ENCODE assay signal across 1 cellular context in the genomic region with DNA sequence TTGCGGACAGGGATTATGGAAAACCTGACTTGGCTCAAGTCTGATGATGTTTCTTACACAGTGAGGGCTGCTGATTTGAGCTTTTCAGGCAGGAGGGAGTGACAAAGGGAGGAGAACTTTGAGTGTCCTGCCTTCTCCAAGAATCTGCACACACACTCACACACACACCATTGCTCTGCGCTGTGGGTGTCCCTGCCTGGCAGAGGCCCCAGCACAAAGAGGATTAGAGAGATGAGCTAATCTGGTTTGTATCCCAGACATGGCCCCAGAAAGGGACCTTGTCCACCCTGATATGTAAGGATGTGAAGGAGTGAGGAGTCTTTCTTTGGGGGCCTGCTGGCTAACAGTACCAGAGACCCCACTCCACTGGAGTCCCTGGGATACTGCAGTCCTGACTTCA.
TF ChIP-seq lines count a peak whose summit lies in the region.

No MANE protein-coding gene starts in this region.

TF ChIP-seq in WTC11, 78 proteins besides CTCF, POLR2A, EP300 and RAD21 (continued from another document):
- TF ChIP-seq, protein P1, sequence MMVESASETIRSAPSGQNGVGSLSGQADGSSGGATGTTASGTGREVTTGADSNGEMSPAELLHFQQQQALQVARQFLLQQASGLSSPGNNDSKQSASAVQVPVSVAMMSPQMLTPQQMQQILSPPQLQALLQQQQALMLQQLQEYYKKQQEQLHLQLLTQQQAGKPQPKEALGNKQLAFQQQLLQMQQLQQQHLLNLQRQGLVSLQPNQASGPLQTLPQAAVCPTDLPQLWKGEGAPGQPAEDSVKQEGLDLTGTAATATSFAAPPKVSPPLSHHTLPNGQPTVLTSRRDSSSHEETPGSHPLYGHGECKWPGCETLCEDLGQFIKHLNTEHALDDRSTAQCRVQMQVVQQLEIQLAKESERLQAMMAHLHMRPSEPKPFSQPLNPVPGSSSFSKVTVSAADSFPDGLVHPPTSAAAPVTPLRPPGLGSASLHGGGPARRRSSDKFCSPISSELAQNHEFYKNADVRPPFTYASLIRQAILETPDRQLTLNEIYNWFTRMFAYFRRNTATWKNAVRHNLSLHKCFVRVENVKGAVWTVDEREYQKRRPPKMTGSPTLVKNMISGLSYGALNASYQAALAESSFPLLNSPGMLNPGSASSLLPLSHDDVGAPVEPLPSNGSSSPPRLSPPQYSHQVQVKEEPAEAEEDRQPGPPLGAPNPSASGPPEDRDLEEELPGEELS (CRISPR knock-in tag; IDR thresholded peaks at IDR 0.05): no peak
- TF ChIP-seq GTF2I (CRISPR knock-in tag; conservative IDR thresholded peaks at IDR 0.05): no peak
- TF ChIP-seq MYBL2 (CRISPR knock-in tag; IDR thresholded peaks at IDR 0.05): no peak
- TF ChIP-seq, protein P2, sequence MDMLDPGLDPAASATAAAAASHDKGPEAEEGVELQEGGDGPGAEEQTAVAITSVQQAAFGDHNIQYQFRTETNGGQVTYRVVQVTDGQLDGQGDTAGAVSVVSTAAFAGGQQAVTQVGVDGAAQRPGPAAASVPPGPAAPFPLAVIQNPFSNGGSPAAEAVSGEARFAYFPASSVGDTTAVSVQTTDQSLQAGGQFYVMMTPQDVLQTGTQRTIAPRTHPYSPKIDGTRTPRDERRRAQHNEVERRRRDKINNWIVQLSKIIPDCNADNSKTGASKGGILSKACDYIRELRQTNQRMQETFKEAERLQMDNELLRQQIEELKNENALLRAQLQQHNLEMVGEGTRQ (CRISPR knock-in tag; IDR thresholded peaks at IDR 0.05): no peak
- TF ChIP-seq, protein P3, sequence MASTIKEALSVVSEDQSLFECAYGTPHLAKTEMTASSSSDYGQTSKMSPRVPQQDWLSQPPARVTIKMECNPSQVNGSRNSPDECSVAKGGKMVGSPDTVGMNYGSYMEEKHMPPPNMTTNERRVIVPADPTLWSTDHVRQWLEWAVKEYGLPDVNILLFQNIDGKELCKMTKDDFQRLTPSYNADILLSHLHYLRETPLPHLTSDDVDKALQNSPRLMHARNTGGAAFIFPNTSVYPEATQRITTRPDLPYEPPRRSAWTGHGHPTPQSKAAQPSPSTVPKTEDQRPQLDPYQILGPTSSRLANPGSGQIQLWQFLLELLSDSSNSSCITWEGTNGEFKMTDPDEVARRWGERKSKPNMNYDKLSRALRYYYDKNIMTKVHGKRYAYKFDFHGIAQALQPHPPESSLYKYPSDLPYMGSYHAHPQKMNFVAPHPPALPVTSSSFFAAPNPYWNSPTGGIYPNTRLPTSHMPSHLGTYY (CRISPR knock-in tag; IDR thresholded peaks at IDR 0.05): no peak
- no peak for TF ChIP-seq SP1 (CRISPR knock-in tag; conservative IDR thresholded peaks at IDR 0.05)
- no peak for TF ChIP-seq ZNF138 (CRISPR knock-in tag; conservative IDR thresholded peaks at IDR 0.05)
- TF ChIP-seq CREB1 (CRISPR knock-in tag; IDR thresholded peaks at IDR 0.05): no peak
- no peak for TF ChIP-seq MXD4 (CRISPR knock-in tag; IDR thresholded peaks at IDR 0.05; ENCODE audit: borderline replicate concordance)
- TF ChIP-seq, protein P4, sequence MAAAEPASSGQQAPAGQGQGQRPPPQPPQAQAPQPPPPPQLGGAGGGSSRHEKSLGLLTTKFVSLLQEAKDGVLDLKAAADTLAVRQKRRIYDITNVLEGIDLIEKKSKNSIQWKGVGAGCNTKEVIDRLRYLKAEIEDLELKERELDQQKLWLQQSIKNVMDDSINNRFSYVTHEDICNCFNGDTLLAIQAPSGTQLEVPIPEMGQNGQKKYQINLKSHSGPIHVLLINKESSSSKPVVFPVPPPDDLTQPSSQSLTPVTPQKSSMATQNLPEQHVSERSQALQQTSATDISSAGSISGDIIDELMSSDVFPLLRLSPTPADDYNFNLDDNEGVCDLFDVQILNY (CRISPR knock-in tag; IDR thresholded peaks at IDR 0.05): no peak
- TF ChIP-seq, protein P5, sequence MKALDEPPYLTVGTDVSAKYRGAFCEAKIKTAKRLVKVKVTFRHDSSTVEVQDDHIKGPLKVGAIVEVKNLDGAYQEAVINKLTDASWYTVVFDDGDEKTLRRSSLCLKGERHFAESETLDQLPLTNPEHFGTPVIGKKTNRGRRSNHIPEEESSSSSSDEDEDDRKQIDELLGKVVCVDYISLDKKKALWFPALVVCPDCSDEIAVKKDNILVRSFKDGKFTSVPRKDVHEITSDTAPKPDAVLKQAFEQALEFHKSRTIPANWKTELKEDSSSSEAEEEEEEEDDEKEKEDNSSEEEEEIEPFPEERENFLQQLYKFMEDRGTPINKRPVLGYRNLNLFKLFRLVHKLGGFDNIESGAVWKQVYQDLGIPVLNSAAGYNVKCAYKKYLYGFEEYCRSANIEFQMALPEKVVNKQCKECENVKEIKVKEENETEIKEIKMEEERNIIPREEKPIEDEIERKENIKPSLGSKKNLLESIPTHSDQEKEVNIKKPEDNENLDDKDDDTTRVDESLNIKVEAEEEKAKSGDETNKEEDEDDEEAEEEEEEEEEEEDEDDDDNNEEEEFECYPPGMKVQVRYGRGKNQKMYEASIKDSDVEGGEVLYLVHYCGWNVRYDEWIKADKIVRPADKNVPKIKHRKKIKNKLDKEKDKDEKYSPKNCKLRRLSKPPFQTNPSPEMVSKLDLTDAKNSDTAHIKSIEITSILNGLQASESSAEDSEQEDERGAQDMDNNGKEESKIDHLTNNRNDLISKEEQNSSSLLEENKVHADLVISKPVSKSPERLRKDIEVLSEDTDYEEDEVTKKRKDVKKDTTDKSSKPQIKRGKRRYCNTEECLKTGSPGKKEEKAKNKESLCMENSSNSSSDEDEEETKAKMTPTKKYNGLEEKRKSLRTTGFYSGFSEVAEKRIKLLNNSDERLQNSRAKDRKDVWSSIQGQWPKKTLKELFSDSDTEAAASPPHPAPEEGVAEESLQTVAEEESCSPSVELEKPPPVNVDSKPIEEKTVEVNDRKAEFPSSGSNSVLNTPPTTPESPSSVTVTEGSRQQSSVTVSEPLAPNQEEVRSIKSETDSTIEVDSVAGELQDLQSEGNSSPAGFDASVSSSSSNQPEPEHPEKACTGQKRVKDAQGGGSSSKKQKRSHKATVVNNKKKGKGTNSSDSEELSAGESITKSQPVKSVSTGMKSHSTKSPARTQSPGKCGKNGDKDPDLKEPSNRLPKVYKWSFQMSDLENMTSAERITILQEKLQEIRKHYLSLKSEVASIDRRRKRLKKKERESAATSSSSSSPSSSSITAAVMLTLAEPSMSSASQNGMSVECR (CRISPR knock-in tag; IDR thresholded peaks at IDR 0.05; ENCODE audit: borderline replicate concordance): no peak
- no peak for TF ChIP-seq EMX1 (CRISPR knock-in tag; IDR thresholded peaks at IDR 0.05)
- TF ChIP-seq ZNF671 (CRISPR knock-in tag; IDR thresholded peaks at IDR 0.05): no peak
- TF ChIP-seq HMGA2 (CRISPR knock-in tag; IDR thresholded peaks at IDR 0.05): no peak
- TF ChIP-seq, protein P6, sequence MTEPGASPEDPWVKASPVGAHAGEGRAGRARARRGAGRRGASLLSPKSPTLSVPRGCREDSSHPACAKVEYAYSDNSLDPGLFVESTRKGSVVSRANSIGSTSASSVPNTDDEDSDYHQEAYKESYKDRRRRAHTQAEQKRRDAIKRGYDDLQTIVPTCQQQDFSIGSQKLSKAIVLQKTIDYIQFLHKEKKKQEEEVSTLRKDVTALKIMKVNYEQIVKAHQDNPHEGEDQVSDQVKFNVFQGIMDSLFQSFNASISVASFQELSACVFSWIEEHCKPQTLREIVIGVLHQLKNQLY (CRISPR knock-in tag; IDR thresholded peaks at IDR 0.05): no peak
- TF ChIP-seq NFE2L1 (CRISPR knock-in tag; IDR thresholded peaks at IDR 0.05): no peak
- no peak for TF ChIP-seq SMAD3 (CRISPR knock-in tag; IDR thresholded peaks at IDR 0.05; ENCODE audit: borderline replicate concordance)
